ENCODE assay signal across 9 cellular contexts in genomic region chr1:11806307-11806936, GRCh38. TPM values are rescaled to one million over a fixed set of nuclear protein-coding genes. Genes with fewer than 3 reads are reported as not detected.
DNase-seq lines count a peak whose midpoint lies in the region; ATAC-seq and TF ChIP-seq lines count a peak whose summit lies in the region.
"Had no signal": no experiment of that assay in that cellular context is flagged by ENCODE, and none has a peak within 500 bp of the region (broad histone marks: within the 10 kb centered on the region; RNA-seq: fewer than 3 reads in every experiment).

No MANE protein-coding gene starts in this region.

- H3K36me3 ChIP-seq in endodermal cell (ENCODE audit: control insufficient read depth, insufficient read depth, low read length) (peaks cover 40% of the 10 kb centered on the region), mucosa of rectum (ENCODE audit: control insufficient read depth in 2 of 2, insufficient read depth in 2 of 2, low read length in 2 of 2) (peaks cover 4 to 5% of the 10 kb centered on the region in 2 donors), aorta (ENCODE audit: control insufficient read depth in 1 of 2, insufficient read depth in 2 of 2, low read length in 1 of 2) (no peaks in the 10 kb centered on the region)

- peak overlapping the region; percentile 99 for H3K27ac Mint-ChIP-seq in endodermal cell

- H3K27me3 ChIP-seq in endodermal cell (ENCODE audit: control insufficient read depth, insufficient read depth, low read length, poor library complexity, severe bottlenecking), result no peaks in the 10 kb centered on the region
- no peaks in the 10 kb centered on the region for H3K27me3 ChIP-seq in mucosa of rectum (ENCODE audit: control insufficient read depth in 2 of 2, insufficient read depth in 2 of 2, low read length in 2 of 2)
- no peaks in the 10 kb centered on the region for H3K27me3 ChIP-seq in aorta (ENCODE audit: control insufficient read depth in 1 of 2, insufficient read depth in 2 of 2, low read length in 1 of 2)

- H3K36me3 Mint-ChIP-seq in endodermal cell (ENCODE audit: low read depth), result peaks cover 26% of the 10 kb centered on the region

- H3K27me3 Mint-ChIP-seq in endodermal cell (ENCODE audit: insufficient read depth), result no peaks in the 10 kb centered on the region

- H3K9me3 ChIP-seq in endodermal cell (ENCODE audit: control insufficient read depth, low read length) (no peaks in the 10 kb centered on the region), mucosa of rectum (ENCODE audit: control insufficient read depth in 2 of 2, low read length in 2 of 2) (no peaks in the 10 kb centered on the region), aorta (ENCODE audit: control insufficient read depth, low read length) (no peaks in the 10 kb centered on the region)

- no peaks in the 10 kb centered on the region for H3K9me3 Mint-ChIP-seq in endodermal cell

- H3K4me1 ChIP-seq in endodermal cell (ENCODE audit: control insufficient read depth, insufficient read depth, low read length) (peaks cover 18% of the 10 kb centered on the region), mucosa of rectum (ENCODE audit: control insufficient read depth in 2 of 2, insufficient read depth in 2 of 2, low read length in 2 of 2) (peaks cover 38 to 45% of the 10 kb centered on the region in 2 donors), aorta (ENCODE audit: control insufficient read depth in 1 of 2, insufficient read depth in 2 of 2, low read length in 2 of 2) (peaks cover 0 to 3% of the 10 kb centered on the region in 2 donors)

- H3K27ac ChIP-seq in C4-2B (peak overlapping the region; percentile 80), endodermal cell (ENCODE audit: low read depth, low read length) (peak overlapping the region; percentile 72), mucosa of rectum (ENCODE audit: low read depth in 2 of 2, low read length in 2 of 2) (peak overlapping the region; percentile 96 to 98), aorta (ENCODE audit: low read depth in 1 of 2, low read length in 2 of 2) (peak overlapping the region; percentile 12 to 18)

- H3K4me1 Mint-ChIP-seq in endodermal cell, result peaks cover 37% of the 10 kb centered on the region

- H3K4me3 ChIP-seq in endodermal cell (ENCODE audit: low read length), result peak overlapping the region; percentile 98
- peak overlapping the region; percentile 89 to 90 for H3K4me3 ChIP-seq in mucosa of rectum (ENCODE audit: low read length in 2 of 2)
- peak overlapping the region; percentile 38 to 78 for H3K4me3 ChIP-seq in aorta (ENCODE audit: low read length in 2 of 2)

- no peak for TF ChIP-seq CTCF in C4-2B (conservative IDR thresholded peaks at IDR 0.05)
- TF ChIP-seq CTCF in endodermal cell (conservative IDR thresholded peaks at IDR 0.05), result no peak

- ATAC-seq in GM18868 (IDR thresholded peaks at IDR 0.05; ENCODE audit: unreplicated experiment) (peak; percentile 45), HG03060 (IDR thresholded peaks at IDR 0.05; ENCODE audit: low read depth, unreplicated experiment) (peak; percentile 5), aorta (ENCODE audit: low FRiP score) (peak; percentile 55)

- peak overlapping the region; percentile 97 for H3K4me3 Mint-ChIP-seq in endodermal cell

- peak; percentile 36 for DNase-seq in RPMI8226
- peak; percentile 63 for DNase-seq in endodermal cell
- DNase-seq in aorta, result no peak
- no peak for DNase-seq in iPS-NIHi11 (ENCODE audit: low spot score)

- H3K9ac ChIP-seq in endodermal cell (ENCODE audit: extremely low read depth, low read length, poor library complexity, severe bottlenecking), result peak overlapping the region; percentile 64
- H3K9ac ChIP-seq in mucosa of rectum (ENCODE audit: low read depth in 1 of 2, low read length in 2 of 2), result peak overlapping the region; percentile 94 to 96

- intact Hi-C loops in aorta (cut with DNase I), result loop anchor here in 1 of 2 donors (5.0 kb wide), 1 partner anchor 69 kb away; the partner anchor contains the start of gene AGTRAP

- WGBS in endodermal cell (ENCODE audit: insufficient coverage in 1 of 2, insufficient read length in 1 of 2), 2 experiments, result 2 to 8% methylated on average over 1 to 20 of the region's 20 CpGs
- 0% methylated on average over 14 to 20 of the region's 20 CpGs for WGBS in aorta, 2 donors

RNA-seq across cellular contexts. Expression of gene CLCN6, which starts 0.4 kb away (rescaled TPM):
- 10 to 100 TPM; 29.6 to 31.5 TPM for total RNA-seq in endodermal cell
- polyA plus RNA-seq in endodermal cell (2013, experiment 1 of 2), result 27.6 TPM
- 29.3 TPM for polyA plus RNA-seq in endodermal cell (2013, experiment 2 of 2)
- 10 to 100 TPM; 25.8 to 37.5 TPM for total RNA-seq in aorta
- polyA plus RNA-seq in aorta, result 10 to 100 TPM in 1 of 2 donors, 1 to 10 TPM in 1; 3.9 to 15.5 TPM

RNA-seq across cellular contexts. Expression of gene MTHFR, which starts 0.7 kb away (rescaled TPM):
- total RNA-seq in endodermal cell (10 to 100 TPM; 22.3 to 30.0 TPM), aorta (10 to 100 TPM; 32.1 to 53.0 TPM)
- 15.8 TPM for polyA plus RNA-seq in endodermal cell (2013, experiment 1 of 2)
- 14.0 TPM for polyA plus RNA-seq in endodermal cell (2013, experiment 2 of 2)
- 10 to 100 TPM in 1 of 2 donors, 1 to 10 TPM in 1; 4.6 to 22.0 TPM for polyA plus RNA-seq in aorta

RNA-seq across cellular contexts. Expression of gene NPPA, which starts 41.2 kb away (rescaled TPM):
- total RNA-seq in endodermal cell, result not detected
- 1.6 TPM for polyA plus RNA-seq in endodermal cell (2013, experiment 1 of 2)
- polyA plus RNA-seq in endodermal cell (2013, experiment 2 of 2), result 3.4 TPM
- under 1 TPM in 1 of 2 donors, not detected in 1; 0.48 TPM for total RNA-seq in aorta
- 1 to 10 TPM in 1 of 2 donors, under 1 TPM in 1; 0.23 to 5.5 TPM for polyA plus RNA-seq in aorta
- total RNA-seq: subcutaneous adipose tissue had no signal

RNA-seq across cellular contexts. Expression of gene C1orf167, which starts 44.4 kb away (rescaled TPM):
- 1 to 10 TPM in 1 of 2 donors, under 1 TPM in 1; 0.95 to 1.4 TPM for total RNA-seq in endodermal cell
- 0.39 TPM for polyA plus RNA-seq in endodermal cell (2013, experiment 1 of 2)
- 0.54 TPM for polyA plus RNA-seq in endodermal cell (2013, experiment 2 of 2)
- 1 to 10 TPM; 1.3 to 3.6 TPM for total RNA-seq in aorta
- 1 to 10 TPM in 1 of 2 donors, under 1 TPM in 1; 0.75 to 2.3 TPM for polyA plus RNA-seq in aorta

RNA-seq across cellular contexts. Expression of gene NPPB, which starts 52.3 kb away (rescaled TPM):
- total RNA-seq in endodermal cell, result 10 to 100 TPM; 45.8 to 51.9 TPM
- polyA plus RNA-seq in endodermal cell (2013, experiment 1 of 2), result 110 TPM
- polyA plus RNA-seq in endodermal cell (2013, experiment 2 of 2), result 184 TPM
- total RNA-seq in aorta, result not detected
- polyA plus RNA-seq in aorta, result 10 to 100 TPM in 1 of 2 donors, under 1 TPM in 1; 0.87 to 25.7 TPM
- total RNA-seq: subcutaneous adipose tissue had no signal

Comparison
In these comparisons a context has a peak if more than half of its experiments do, and no peak if none do; other contexts are left out.
1. H3K27ac ChIP-seq: peak in every context shown above with its lines; median percentile 97 in mucosa of rectum; 80 in C4-2B; 72 in endodermal cell; 15 in aorta.
2. ATAC-seq: peak in every context shown above with its lines; median percentile 55 in aorta; 45 in GM18868; 5 in HG03060.
3. DNase-seq: peak in RPMI8226 (single experiment) and endodermal cell (single experiment); none in aorta (0 of 2) and iPS-NIHi11 (single experiment).
4. Peak in every context shown above with its lines, with median percentiles within 50 percentile points of each other: H3K4me3 ChIP-seq.